ENCODE assay signal across 1 cellular context in the genomic region with DNA sequence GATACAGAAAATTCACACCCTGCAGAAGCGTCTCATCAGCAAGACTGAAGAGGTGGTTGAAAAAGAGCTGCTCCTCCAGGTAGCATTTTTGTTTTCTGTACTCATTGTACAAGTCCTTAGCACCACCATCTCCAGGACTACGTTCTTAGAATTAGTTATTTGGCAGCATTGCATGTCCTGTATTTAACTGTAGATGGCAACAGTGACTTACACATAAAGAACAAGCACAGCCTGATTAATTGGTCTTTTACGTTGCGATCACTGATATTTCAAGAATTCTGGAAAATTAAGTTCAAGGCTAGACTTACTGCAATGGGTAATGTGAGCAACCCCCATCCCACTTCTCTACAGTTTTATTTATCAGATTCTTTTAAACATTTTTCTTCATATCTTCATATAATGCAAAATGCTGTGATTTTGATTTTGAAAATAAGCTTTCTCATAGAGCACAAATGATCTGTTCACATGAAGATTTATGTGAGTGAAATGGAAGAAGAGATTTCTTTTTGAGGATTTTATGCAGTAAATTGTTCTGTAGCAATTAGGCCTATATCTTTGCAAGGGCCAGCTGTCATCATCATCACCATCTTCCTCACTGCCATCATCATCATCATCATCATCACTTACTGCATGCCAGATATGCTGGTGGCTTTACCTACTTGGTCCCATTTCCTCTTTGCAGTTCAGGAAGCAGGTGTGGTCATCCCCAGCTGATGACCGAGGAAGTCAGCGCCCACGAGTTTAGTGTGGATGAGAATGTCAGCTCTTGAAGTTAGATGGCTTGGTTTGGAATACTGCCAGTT.
TF ChIP-seq lines count a peak whose summit lies in the region.

No MANE protein-coding gene starts in this region.

TF ChIP-seq in HCT116, 20 proteins besides CTCF, POLR2A, EP300 and RAD21 (continued from another document):
- TF ChIP-seq, protein P1, sequence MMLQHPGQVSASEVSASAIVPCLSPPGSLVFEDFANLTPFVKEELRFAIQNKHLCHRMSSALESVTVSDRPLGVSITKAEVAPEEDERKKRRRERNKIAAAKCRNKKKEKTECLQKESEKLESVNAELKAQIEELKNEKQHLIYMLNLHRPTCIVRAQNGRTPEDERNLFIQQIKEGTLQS (IDR thresholded peaks at IDR 0.05) = no peak
- TF ChIP-seq CEBPB (IDR thresholded peaks at IDR 0.05; ENCODE audit: low read depth) (no peak), YY1 (IDR thresholded peaks at IDR 0.05; ENCODE audit: extremely low read depth, insufficient replicate concordance, low read depth, low read length) (no peak), EZH2phosphoT487 (IDR thresholded peaks at IDR 0.05; ENCODE audit: borderline replicate concordance) (no peak)
- TF ChIP-seq, protein P2, sequence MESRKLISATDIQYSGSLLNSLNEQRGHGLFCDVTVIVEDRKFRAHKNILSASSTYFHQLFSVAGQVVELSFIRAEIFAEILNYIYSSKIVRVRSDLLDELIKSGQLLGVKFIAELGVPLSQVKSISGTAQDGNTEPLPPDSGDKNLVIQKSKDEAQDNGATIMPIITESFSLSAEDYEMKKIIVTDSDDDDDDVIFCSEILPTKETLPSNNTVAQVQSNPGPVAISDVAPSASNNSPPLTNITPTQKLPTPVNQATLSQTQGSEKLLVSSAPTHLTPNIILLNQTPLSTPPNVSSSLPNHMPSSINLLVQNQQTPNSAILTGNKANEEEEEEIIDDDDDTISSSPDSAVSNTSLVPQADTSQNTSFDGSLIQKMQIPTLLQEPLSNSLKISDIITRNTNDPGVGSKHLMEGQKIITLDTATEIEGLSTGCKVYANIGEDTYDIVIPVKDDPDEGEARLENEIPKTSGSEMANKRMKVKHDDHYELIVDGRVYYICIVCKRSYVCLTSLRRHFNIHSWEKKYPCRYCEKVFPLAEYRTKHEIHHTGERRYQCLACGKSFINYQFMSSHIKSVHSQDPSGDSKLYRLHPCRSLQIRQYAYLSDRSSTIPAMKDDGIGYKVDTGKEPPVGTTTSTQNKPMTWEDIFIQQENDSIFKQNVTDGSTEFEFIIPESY (IDR thresholded peaks at IDR 0.05; ENCODE audit: extremely low read depth, insufficient replicate concordance, low read length) = no peak
